Comparison of ENCODE assay signal across 1 cellular context in the genomic region with DNA sequence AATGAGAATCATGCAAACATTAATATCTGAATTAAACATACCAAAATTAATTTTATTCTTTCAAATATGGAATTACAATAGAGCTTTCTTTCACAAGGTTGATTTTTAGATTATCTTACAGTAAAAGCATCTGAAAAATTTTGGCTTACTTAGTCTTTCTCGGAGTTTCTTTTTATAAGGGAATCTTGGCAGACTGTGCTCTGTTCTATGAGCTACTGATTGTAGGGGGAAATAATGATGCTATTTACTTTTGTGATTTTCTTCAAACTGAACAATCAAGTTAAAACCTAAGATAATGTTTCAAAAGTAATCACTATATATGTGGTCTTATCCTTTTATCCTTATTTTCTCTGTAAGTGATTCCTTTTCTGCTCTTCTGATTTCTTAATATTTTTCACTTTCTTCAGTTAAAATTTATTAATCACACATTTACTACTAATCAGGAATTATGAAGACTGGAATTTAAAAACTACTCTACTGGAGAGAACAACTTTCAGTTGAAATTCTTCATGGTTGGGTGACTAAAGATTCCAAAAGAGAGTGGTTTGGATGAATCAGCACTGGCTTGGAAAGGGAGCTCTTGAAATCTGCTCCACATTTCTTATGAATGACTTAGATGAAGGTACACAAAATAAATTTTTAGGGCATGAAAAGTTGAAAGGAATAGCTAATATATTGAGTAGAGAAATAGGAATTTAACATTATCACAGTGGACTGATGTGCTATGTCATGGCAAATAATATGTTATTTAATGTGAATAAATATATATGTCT.
TF ChIP-seq lines count a peak whose summit lies in the region.

No MANE protein-coding gene starts in this region.

TF ChIP-seq in WTC11, 78 proteins besides CTCF, POLR2A, EP300 and RAD21 (continued from another document):
- TF ChIP-seq, protein P1, sequence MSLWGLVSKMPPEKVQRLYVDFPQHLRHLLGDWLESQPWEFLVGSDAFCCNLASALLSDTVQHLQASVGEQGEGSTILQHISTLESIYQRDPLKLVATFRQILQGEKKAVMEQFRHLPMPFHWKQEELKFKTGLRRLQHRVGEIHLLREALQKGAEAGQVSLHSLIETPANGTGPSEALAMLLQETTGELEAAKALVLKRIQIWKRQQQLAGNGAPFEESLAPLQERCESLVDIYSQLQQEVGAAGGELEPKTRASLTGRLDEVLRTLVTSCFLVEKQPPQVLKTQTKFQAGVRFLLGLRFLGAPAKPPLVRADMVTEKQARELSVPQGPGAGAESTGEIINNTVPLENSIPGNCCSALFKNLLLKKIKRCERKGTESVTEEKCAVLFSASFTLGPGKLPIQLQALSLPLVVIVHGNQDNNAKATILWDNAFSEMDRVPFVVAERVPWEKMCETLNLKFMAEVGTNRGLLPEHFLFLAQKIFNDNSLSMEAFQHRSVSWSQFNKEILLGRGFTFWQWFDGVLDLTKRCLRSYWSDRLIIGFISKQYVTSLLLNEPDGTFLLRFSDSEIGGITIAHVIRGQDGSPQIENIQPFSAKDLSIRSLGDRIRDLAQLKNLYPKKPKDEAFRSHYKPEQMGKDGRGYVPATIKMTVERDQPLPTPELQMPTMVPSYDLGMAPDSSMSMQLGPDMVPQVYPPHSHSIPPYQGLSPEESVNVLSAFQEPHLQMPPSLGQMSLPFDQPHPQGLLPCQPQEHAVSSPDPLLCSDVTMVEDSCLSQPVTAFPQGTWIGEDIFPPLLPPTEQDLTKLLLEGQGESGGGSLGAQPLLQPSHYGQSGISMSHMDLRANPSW (CRISPR knock-in tag; conservative IDR thresholded peaks at IDR 0.05; ENCODE audit: low read depth) = no peak
- TF ChIP-seq JAZF1 (CRISPR knock-in tag; IDR thresholded peaks at IDR 0.05) = no peak
